In genomic region chr3:111143-112069, GRCh38 we compare ENCODE assay signal across 12 cellular contexts.
A peak's percentile ranks its signal among the peaks of the same experiment; 100 is the strongest.
DNase-seq lines count a peak whose midpoint lies in the region; ATAC-seq and TF ChIP-seq lines count a peak whose summit lies in the region.
"Had no signal": no experiment of that assay in that cellular context is flagged by ENCODE, and none has a peak within 500 bp of the region (broad histone marks: within the 10 kb centered on the region; RNA-seq: fewer than 3 reads in every experiment).

No MANE protein-coding gene starts in this region.

- H3K27me3 ChIP-seq in H9 (ENCODE audit: insufficient read depth, low read length) = no peaks in the 10 kb centered on the region
- no peaks in the 10 kb centered on the region for H3K27me3 ChIP-seq in IMR-90 (ENCODE audit: control insufficient read depth, insufficient read depth, low read length)
- no peaks in the 10 kb centered on the region for H3K27me3 ChIP-seq in WERI-Rb-1 (ENCODE audit: insufficient read depth, low read depth, severe bottlenecking)

- no peak overlapping the region for H3T11ph ChIP-seq in H9 (ENCODE audit: low read length)

- TF ChIP-seq POLR2A in IMR-90 (IDR thresholded peaks at IDR 0.05; ENCODE audit: low read depth, low read length) = no peak

- H3K4me2 ChIP-seq in H9 (ENCODE audit: insufficient read depth, insufficient read length, low read length) = no peak overlapping the region
- H3K4me2 ChIP-seq in IMR-90 (ENCODE audit: low read depth, low read length) = peak overlapping the region; percentile 28; the same call in 1 of the 2 replicates

- H3K4me3 ChIP-seq in IMR-90 (ENCODE audit: insufficient read depth, low read depth, low read length) = no peak overlapping the region
- H3K4me3 ChIP-seq in WERI-Rb-1 (ENCODE audit: low read depth, low read length) = no peak overlapping the region

- in situ Hi-C loops in IMR-90 (cut with MboI; ENCODE audit: low sequenced_read_pairs) = no loop called here

- BruUV-seq in IMR-90 (replicated peaks; lab: Mats Ljungman, UMichigan) = no TSS peak

- intact Hi-C loops in IMR-90 (cut with micrococcal nuclease) = no loop called here

- no peak overlapping the region for H2AK9ac ChIP-seq in IMR-90 (replicated peaks; ENCODE audit: low read depth, low read length, poor library complexity)

- H2BK120ac ChIP-seq in H9 (ENCODE audit: low read depth, low read length, poor library complexity, severe bottlenecking) (no peak overlapping the region), IMR-90 (ENCODE audit: low read depth, low read length) (no peak overlapping the region; the same call in 1 of the 2 replicates)

- H3K14ac ChIP-seq in H9 (ENCODE audit: insufficient read depth, low read length) (0 out of 2 replicates have a peak overlapping the region, but pooled peaks have one; percentile 35), IMR-90 (replicated peaks; ENCODE audit: low read depth, low read length) (no peak overlapping the region)

- H2AFZ ChIP-seq in H9 (ENCODE audit: low read length) (no peak overlapping the region), IMR-90 (replicated peaks; ENCODE audit: low read length, poor library complexity) (no peak overlapping the region)

- POLR2A ChIA-PET in IMR-90 (lab: Charles Lee; ENCODE audit: unreplicated experiment) = no interaction called here
- POLR2A ChIA-PET in activated CD4-positive, alpha-beta memory T cell treated with anti-CD3 and anti-CD28 coated beads, Interleukin-2, amount 10 ng/mL, durations not matched to agents 7 days and 5 days (lab: Charles Lee) = no interaction called here

- H4K20me1 ChIP-seq in H9 (ENCODE audit: control insufficient read depth, insufficient read depth, insufficient read length) (no peaks in the 10 kb centered on the region), IMR-90 (ENCODE audit: insufficient read depth, low read length) (no peaks in the 10 kb centered on the region)

- H3K4me1 ChIP-seq in H9 (ENCODE audit: insufficient read depth, low read length) = no peaks in the 10 kb centered on the region; the same call in 1 of the 2 replicates
- H3K4me1 ChIP-seq in IMR-90 (ENCODE audit: control insufficient read depth, insufficient read depth, low read length) = no peaks in the 10 kb centered on the region

- no peak overlapping the region for H3K56ac ChIP-seq in H9 (ENCODE audit: insufficient read length, low read depth, low read length)
- no peak overlapping the region for H3K56ac ChIP-seq in IMR-90 (ENCODE audit: extremely low read depth, insufficient read depth, low read length)

- H3K27ac ChIP-seq in H9 (ENCODE audit: insufficient read length, low read depth, low read length) (no peak overlapping the region), IMR-90 (ENCODE audit: insufficient read depth, low read length) (no peak overlapping the region), WERI-Rb-1 (peak overlapping the region; percentile 89)

- H3K27ac Mint-ChIP-seq in H9 (peak overlapping the region in 1 of 3 experiments; percentile 85; a peak in 2 of 7 replicates), progenitor cell of endocrine pancreas (no peak overlapping the region)
- no peak overlapping the region for H3K27ac Mint-ChIP-seq in activated CD4-positive, alpha-beta memory T cell treated with anti-CD3 and anti-CD28 coated beads, Interleukin-2, amount 10 ng/mL, durations not matched to agents 7 days and 5 days
- H3K27ac Mint-ChIP-seq: activated CD4-positive, alpha-beta memory T cell treated with anti-CD3 and anti-CD28 coated beads for 36 hours; stimulated activated naive B cell treated with anti-CD40 and anti-IgM and Interleukin-4, amounts not matched to agents 10 μg/mL and 1 μg/mL and 100 μg/mL, for 72 hours had no signal

- no peak overlapping the region for H2AK5ac ChIP-seq in H9 (ENCODE audit: insufficient read length, low read length)
- H2AK5ac ChIP-seq in IMR-90 (ENCODE audit: low read depth, low read length) = no peak overlapping the region

- H3K36me3 ChIP-seq in IMR-90 (ENCODE audit: control insufficient read depth, insufficient read depth, low read length) = no peaks in the 10 kb centered on the region
- H3K36me3 ChIP-seq in WERI-Rb-1 = no peaks in the 10 kb centered on the region

- no peak overlapping the region; the same call in 1 of the 2 replicates for H3K4ac ChIP-seq in H9 (ENCODE audit: low read depth, low read length)
- no peak overlapping the region for H3K4ac ChIP-seq in IMR-90 (ENCODE audit: low read depth, low read length)

- no peak overlapping the region for H2BK5ac ChIP-seq in H9 (ENCODE audit: insufficient read length, low read length)
- H2BK5ac ChIP-seq in IMR-90 (ENCODE audit: low read depth, low read length, poor library complexity, severe bottlenecking) = no peak overlapping the region

- no peaks in the 10 kb centered on the region for H3K23me2 ChIP-seq in H9 (ENCODE audit: insufficient read length, low read depth, low read length, poor library complexity, severe bottlenecking)

- H2BK20ac ChIP-seq in H9 (ENCODE audit: low read depth, low read length, poor library complexity, severe bottlenecking) (no peak overlapping the region), IMR-90 (ENCODE audit: low read depth, low read length) (no peak overlapping the region)

- H3K9me3 ChIP-seq in H9 (ENCODE audit: control insufficient read depth, low read depth, low read length) (no peaks in the 10 kb centered on the region), IMR-90 (ENCODE audit: control insufficient read depth, insufficient read depth, low read length) (no peaks in the 10 kb centered on the region), WERI-Rb-1 (ENCODE audit: severe bottlenecking) (no peaks in the 10 kb centered on the region)

- peaks cover 2% of the 10 kb centered on the region; the same call in 1 of the 2 replicates for H3K27me3 Mint-ChIP-seq in H9 (ENCODE audit: low read depth)
- H3K27me3 Mint-ChIP-seq in progenitor cell of endocrine pancreas = no peaks in the 10 kb centered on the region
- H3K27me3 Mint-ChIP-seq in activated CD4-positive, alpha-beta memory T cell treated with anti-CD3 and anti-CD28 coated beads, Interleukin-2, amount 10 ng/mL, durations not matched to agents 7 days and 5 days = no peaks in the 10 kb centered on the region

- no peaks in the 10 kb centered on the region for H3K9me1 ChIP-seq in IMR-90 (ENCODE audit: insufficient read depth, low read length)

- H3K79me1 ChIP-seq in H9 (ENCODE audit: insufficient read depth, low read depth, low read length, poor library complexity, severe bottlenecking) (no peaks in the 10 kb centered on the region), IMR-90 (ENCODE audit: low read depth in 1 of 2, low read length in 2 of 2) (no peaks in the 10 kb centered on the region)

- no peak overlapping the region for H4K5ac ChIP-seq in H9 (ENCODE audit: insufficient read length, low read depth, low read length)
- no peak overlapping the region for H4K5ac ChIP-seq in IMR-90 (ENCODE audit: low read depth, low read length)

- no peak for TF ChIP-seq RAD21 in IMR-90 (IDR thresholded peaks at IDR 0.05; ENCODE audit: low read length)

- no peak overlapping the region for H3K4me3 Mint-ChIP-seq in H9
- no peak overlapping the region for H3K4me3 Mint-ChIP-seq in progenitor cell of endocrine pancreas (ENCODE audit: low read depth)
- no peak overlapping the region for H3K4me3 Mint-ChIP-seq in activated CD4-positive, alpha-beta memory T cell treated with anti-CD3 and anti-CD28 coated beads, Interleukin-2, amount 10 ng/mL, durations not matched to agents 7 days and 5 days
- H3K4me3 Mint-ChIP-seq: activated CD4-positive, alpha-beta memory T cell treated with anti-CD3 and anti-CD28 coated beads for 36 hours; stimulated activated naive B cell treated with anti-CD40 and anti-IgM and Interleukin-4, amounts not matched to agents 10 μg/mL and 1 μg/mL and 100 μg/mL, for 72 hours had no signal

- H4K91ac ChIP-seq in H9 (ENCODE audit: insufficient read length, low read depth, low read length) (no peak overlapping the region), IMR-90 (ENCODE audit: insufficient read depth, low read depth, low read length) (no peak overlapping the region)

- H2BK12ac ChIP-seq in H9 (ENCODE audit: insufficient read length, low read depth, low read length) = no peak overlapping the region

- H4K8ac ChIP-seq in H9 (replicated peaks; ENCODE audit: insufficient read length, low read depth, low read length) = no peak overlapping the region
- no peak overlapping the region for H4K8ac ChIP-seq in IMR-90 (ENCODE audit: low read depth in 2 of 2, low read length in 2 of 2)

- no peak overlapping the region for H3K18ac ChIP-seq in H9 (ENCODE audit: insufficient read length, low read depth, low read length)
- peak overlapping the region; percentile 89; the same call in 1 of the 2 replicates for H3K18ac ChIP-seq in IMR-90 (ENCODE audit: low read depth, low read length)

- ATAC-seq in GM18511 (IDR thresholded peaks at IDR 0.05; ENCODE audit: unreplicated experiment) (peak; percentile 94), IMR-90 (ENCODE audit: low read depth) (no peak), left lobe of liver (no peak), GM21737 (IDR thresholded peaks at IDR 0.05; ENCODE audit: unreplicated experiment) (no peak)
- ATAC-seq: stimulated activated naive B cell treated with anti-CD40 and anti-IgM and Interleukin-4, amounts not matched to agents 10 μg/mL and 1 μg/mL and 100 μg/mL, for 72 hours had no signal

- H3K9ac ChIP-seq in H9 (ENCODE audit: extremely low read depth, insufficient read length, low read length) = no peak overlapping the region
- no peak overlapping the region for H3K9ac ChIP-seq in IMR-90 (ENCODE audit: low read depth, low read length)

- peaks cover 0 to 4% (median 0%) of the 10 kb centered on the region in 3 experiments; a peak in 3 of 7 replicates for H3K36me3 Mint-ChIP-seq in H9 (ENCODE audit: insufficient read depth in 1 of 3, low read depth in 3 of 3)
- no peaks in the 10 kb centered on the region for H3K36me3 Mint-ChIP-seq in progenitor cell of endocrine pancreas (ENCODE audit: insufficient read depth)
- no peaks in the 10 kb centered on the region for H3K36me3 Mint-ChIP-seq in activated CD4-positive, alpha-beta memory T cell treated with anti-CD3 and anti-CD28 coated beads, Interleukin-2, amount 10 ng/mL, durations not matched to agents 7 days and 5 days (ENCODE audit: low read depth)
- H3K36me3 Mint-ChIP-seq: activated CD4-positive, alpha-beta memory T cell treated with anti-CD3 and anti-CD28 coated beads for 36 hours had no signal

- H3K4me1 Mint-ChIP-seq in H9 (peaks cover 14 to 22% of the 10 kb centered on the region in 2 experiments), progenitor cell of endocrine pancreas (ENCODE audit: low read depth) (peaks cover 17% of the 10 kb centered on the region)
- no peaks in the 10 kb centered on the region for H3K4me1 Mint-ChIP-seq in activated CD4-positive, alpha-beta memory T cell treated with anti-CD3 and anti-CD28 coated beads, Interleukin-2, amount 10 ng/mL, durations not matched to agents 7 days and 5 days

- H3K23ac ChIP-seq in H9 (ENCODE audit: insufficient read length, low read depth, low read length) = no peak overlapping the region
- no peak overlapping the region for H3K23ac ChIP-seq in IMR-90 (ENCODE audit: low read depth, low read length)

- DNase-seq in H9 = no peak
- DNase-seq in IMR-90 = no peak
- DNase-seq in WERI-Rb-1 = peak; percentile 56
- DNase-seq in progenitor cell of endocrine pancreas (ENCODE audit: low spot score, unreplicated experiment) = no peak
- DNase-seq in left lobe of liver (ENCODE audit: low spot score) = no peak
- DNase-seq in activated CD4-positive, alpha-beta memory T cell treated with anti-CD3 and anti-CD28 coated beads, Interleukin-2, amount 10 ng/mL, durations not matched to agents 7 days and 5 days = no peak
- DNase-seq: activated CD4-positive, alpha-beta memory T cell treated with anti-CD3 and anti-CD28 coated beads for 36 hours; Calu3; cortex of kidney; stimulated activated naive B cell treated with anti-CD40 and anti-IgM and Interleukin-4, amounts not matched to agents 10 μg/mL and 1 μg/mL and 100 μg/mL, for 72 hours had no signal

- no peaks in the 10 kb centered on the region; a peak in 1 of 5 replicates for H3K9me3 Mint-ChIP-seq in H9
- no peaks in the 10 kb centered on the region for H3K9me3 Mint-ChIP-seq in progenitor cell of endocrine pancreas (ENCODE audit: low read depth)
- no peaks in the 10 kb centered on the region for H3K9me3 Mint-ChIP-seq in activated CD4-positive, alpha-beta memory T cell treated with anti-CD3 and anti-CD28 coated beads, Interleukin-2, amount 10 ng/mL, durations not matched to agents 7 days and 5 days
- H3K9me3 Mint-ChIP-seq: activated CD4-positive, alpha-beta memory T cell treated with anti-CD3 and anti-CD28 coated beads for 36 hours had no signal

- TF ChIP-seq CTCF in H9 (conservative IDR thresholded peaks at IDR 0.05) (no peak), IMR-90 (conservative IDR thresholded peaks at IDR 0.05; ENCODE audit: low read depth, low read length) (no peak), WERI-Rb-1 (IDR thresholded peaks at IDR 0.05; ENCODE audit: low read depth, low read length) (no peak), progenitor cell of endocrine pancreas (IDR thresholded peaks at IDR 0.05; ENCODE audit: unreplicated experiment) (no peak)

- WGBS in H9 (ENCODE audit: extremely low coverage, insufficient read length, low lambda C conversion rate) = no CpG with 5 or more reads among the region's 8 CpGs
- WGBS in IMR-90 (ENCODE audit: extremely low coverage in 2 of 2, insufficient read length in 1 of 2), 2 experiments = 59% methylated on average over 4 of the region's 8 CpGs; no CpG with 5 or more reads in 1 of the 2 experiments

- dilution Hi-C loops in IMR-90 (cut with HindIII; ENCODE audit: low sequenced_read_pairs, unreplicated experiment) = no loop called here

- H3K79me2 ChIP-seq in H9 (ENCODE audit: insufficient read depth, low read length) = no peaks in the 10 kb centered on the region

- CTCF ChIA-PET in IMR-90 (lab: Yijun Ruan, JAX) = no interaction called here
- CTCF ChIA-PET in activated CD4-positive, alpha-beta memory T cell treated with anti-CD3 and anti-CD28 coated beads, Interleukin-2, amount 10 ng/mL, durations not matched to agents 7 days and 5 days (lab: Charles Lee) = no interaction called here

- H2BK15ac ChIP-seq in H9 (ENCODE audit: low read depth, low read length) = no peak overlapping the region
- no peak overlapping the region for H2BK15ac ChIP-seq in IMR-90 (ENCODE audit: low read depth, low read length)
